Comparison of ENCODE assay signal across 2 cellular contexts in the genomic region with DNA sequence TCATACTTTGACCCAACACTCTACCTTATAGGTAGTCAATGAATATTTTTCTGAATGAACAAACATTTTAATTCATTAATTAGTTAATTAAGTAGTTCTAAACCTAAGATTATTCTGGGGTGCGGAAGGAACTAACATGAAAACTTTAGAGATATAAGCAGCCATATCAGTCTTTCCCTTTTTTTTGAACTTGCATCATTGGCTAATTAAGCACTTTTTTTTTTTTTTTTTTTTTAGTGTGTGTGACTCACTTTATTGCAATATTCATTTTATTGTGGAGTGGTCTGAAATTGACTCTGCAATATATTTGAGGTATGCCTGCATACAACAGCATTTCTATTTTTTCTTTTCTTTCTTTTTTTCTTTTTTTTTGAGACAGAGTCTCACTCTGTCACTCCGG.
TF ChIP-seq lines count a peak whose summit lies in the region.

No MANE protein-coding gene starts in this region.

TF ChIP-seq in HEK293, 187 proteins besides CTCF, POLR2A, EP300 and RAD21:
- TF ChIP-seq, protein P1, sequence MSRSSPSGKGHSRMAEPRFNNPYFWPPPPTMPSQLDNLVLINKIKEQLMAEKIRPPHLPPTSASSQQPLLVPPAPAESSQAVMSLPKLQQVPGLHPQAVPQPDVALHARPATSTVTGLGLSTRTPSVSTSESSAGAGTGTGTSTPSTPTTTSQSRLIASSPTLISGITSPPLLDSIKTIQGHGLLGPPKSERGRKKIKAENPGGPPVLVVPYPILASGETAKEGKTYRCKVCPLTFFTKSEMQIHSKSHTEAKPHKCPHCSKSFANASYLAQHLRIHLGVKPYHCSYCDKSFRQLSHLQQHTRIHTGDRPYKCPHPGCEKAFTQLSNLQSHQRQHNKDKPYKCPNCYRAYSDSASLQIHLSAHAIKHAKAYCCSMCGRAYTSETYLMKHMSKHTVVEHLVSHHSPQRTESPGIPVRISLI (tag by site-specific recombination; IDR thresholded peaks at IDR 0.05), result peak; percentile 68
- no peak for TF ChIP-seq MYNN (tag by site-specific recombination; IDR thresholded peaks at IDR 0.05; ENCODE audit: borderline replicate concordance)

TF ChIP-seq in K562, 482 proteins besides CTCF, POLR2A, EP300 and RAD21:
- TF ChIP-seq, protein P2, sequence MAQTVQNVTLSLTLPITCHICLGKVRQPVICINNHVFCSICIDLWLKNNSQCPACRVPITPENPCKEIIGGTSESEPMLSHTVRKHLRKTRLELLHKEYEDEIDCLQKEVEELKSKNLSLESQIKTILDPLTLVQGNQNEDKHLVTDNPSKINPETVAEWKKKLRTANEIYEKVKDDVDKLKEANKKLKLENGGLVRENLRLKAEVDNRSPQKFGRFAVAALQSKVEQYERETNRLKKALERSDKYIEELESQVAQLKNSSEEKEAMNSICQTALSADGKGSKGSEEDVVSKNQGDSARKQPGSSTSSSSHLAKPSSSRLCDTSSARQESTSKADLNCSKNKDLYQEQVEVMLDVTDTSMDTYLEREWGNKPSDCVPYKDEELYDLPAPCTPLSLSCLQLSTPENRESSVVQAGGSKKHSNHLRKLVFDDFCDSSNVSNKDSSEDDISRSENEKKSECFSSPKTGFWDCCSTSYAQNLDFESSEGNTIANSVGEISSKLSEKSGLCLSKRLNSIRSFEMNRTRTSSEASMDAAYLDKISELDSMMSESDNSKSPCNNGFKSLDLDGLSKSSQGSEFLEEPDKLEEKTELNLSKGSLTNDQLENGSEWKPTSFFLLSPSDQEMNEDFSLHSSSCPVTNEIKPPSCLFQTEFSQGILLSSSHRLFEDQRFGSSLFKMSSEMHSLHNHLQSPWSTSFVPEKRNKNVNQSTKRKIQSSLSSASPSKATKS (CRISPR knock-in tag; IDR thresholded peaks at IDR 0.05), result no peak
- 0 out of 2 replicates have a peak, but pooled peaks have one; percentile 15 for TF ChIP-seq ZNF384 (IDR thresholded peaks at IDR 0.05; ENCODE audit: low read depth, low read length)
